28 cellular contexts compared by ENCODE assay signal in genomic region chr11:20277014-20277413, GRCh38.
"Had no signal": no experiment of that assay in that cellular context is flagged by ENCODE, and none has a peak within 500 bp of the region (broad histone marks: within the 10 kb centered on the region; RNA-seq: fewer than 3 reads in every experiment).

No MANE protein-coding gene starts in this region.

- H3K4me1 Mint-ChIP-seq: activated CD4-positive, alpha-beta T cell treated with anti-CD3 and anti-CD28 coated beads, Interleukin-2, amount 10 ng/mL, durations not matched to agents 24 days and 14 days; activated naive CD4-positive, alpha-beta T cell treated with anti-CD3 and anti-CD28 coated beads, Interleukin-2, amount 50 U/mL, for 24 hours had no signal

- H3K4me3 Mint-ChIP-seq: activated CD4-positive, alpha-beta T cell treated with anti-CD3 and anti-CD28 coated beads, Interleukin-2, amount 10 ng/mL, durations not matched to agents 24 days and 14 days; activated CD8-positive, alpha-beta T cell treated with anti-CD3 and anti-CD28 coated beads, Interleukin-2, amount 10 ng/mL, durations not matched to agents 7 days and 5 days; activated naive CD4-positive, alpha-beta T cell treated with anti-CD3 and anti-CD28 coated beads, Interleukin-2, amount 50 U/mL, for 24 hours; activated naive CD8-positive, alpha-beta T cell treated with anti-CD3 and anti-CD28 coated beads, Interleukin-2, amount 10 ng/mL, durations not matched to agents 7 days and 5 days; activated T-cell treated with anti-CD3 and anti-CD28 coated beads, Interleukin-2, amount 50 U/mL, for 24 hours; T-helper 1 cell treated with Interleukin-12 subunit alpha and Interleukin-12 subunit beta and Interleukin-4 antibody, amounts not matched to agents 30 μg/mL and 1 μg/mL, for 36 hours; T-helper 2 cell treated with Interferon-gamma antibody and Interleukin-4, amounts not matched to agents 5 μg/mL and 100 μg/mL, for 36 hours had no signal

- H3K27ac Mint-ChIP-seq: activated CD4-positive, alpha-beta T cell treated with anti-CD3 and anti-CD28 coated beads, Interleukin-2, amount 10 ng/mL, durations not matched to agents 24 days and 14 days; activated CD8-positive, alpha-beta T cell treated with anti-CD3 and anti-CD28 coated beads, Interleukin-2, amount 10 ng/mL, durations not matched to agents 7 days and 5 days; activated naive CD4-positive, alpha-beta T cell treated with anti-CD3 and anti-CD28 coated beads, Interleukin-2, amount 50 U/mL, for 24 hours; activated naive CD8-positive, alpha-beta T cell treated with anti-CD3 and anti-CD28 coated beads, Interleukin-2, amount 10 ng/mL, durations not matched to agents 7 days and 5 days; activated T-cell treated with anti-CD3 and anti-CD28 coated beads, Interleukin-2, amount 50 U/mL, for 24 hours; activated T-helper 2 cell treated with anti-CD3 and anti-CD28 coated beads, Interferon-gamma antibody, Interleukin-2, Interleukin-4, amounts not matched to agents 10 μg/mL and 5 μg/mL and 100 μg/mL, durations not matched to agents 14 hours and 24 hours and 36 hours; T-helper 1 cell treated with Interleukin-12 subunit alpha and Interleukin-12 subunit beta and Interleukin-4 antibody, amounts not matched to agents 30 μg/mL and 1 μg/mL, for 36 hours; T-helper 2 cell treated with Interferon-gamma antibody and Interleukin-4, amounts not matched to agents 5 μg/mL and 100 μg/mL, for 36 hours had no signal

- H3K4me3 ChIP-seq: ascending aorta, K562, PC-9, SK-N-MC had no signal

- H3K36me3 Mint-ChIP-seq: activated naive CD4-positive, alpha-beta T cell treated with anti-CD3 and anti-CD28 coated beads, Interleukin-2, amount 50 U/mL, for 24 hours; activated naive CD8-positive, alpha-beta T cell treated with anti-CD3 and anti-CD28 coated beads, Interleukin-2, amount 10 ng/mL, durations not matched to agents 7 days and 5 days had no signal

- H3K36me3 ChIP-seq: ascending aorta had no signal

- H3K9me3 ChIP-seq: ascending aorta had no signal

- H3K9me3 Mint-ChIP-seq: activated CD4-positive, alpha-beta T cell treated with anti-CD3 and anti-CD28 coated beads, Interleukin-2, amount 10 ng/mL, durations not matched to agents 24 days and 14 days; activated naive CD4-positive, alpha-beta T cell treated with anti-CD3 and anti-CD28 coated beads, Interleukin-2, amount 50 U/mL, for 24 hours; activated naive CD8-positive, alpha-beta T cell treated with anti-CD3 and anti-CD28 coated beads, Interleukin-2, amount 10 ng/mL, durations not matched to agents 7 days and 5 days; activated T-cell treated with anti-CD3 and anti-CD28 coated beads, Interleukin-2, amount 50 U/mL, for 24 hours; activated T-helper 2 cell treated with anti-CD3 and anti-CD28 coated beads, Interferon-gamma antibody, Interleukin-2, Interleukin-4, amounts not matched to agents 10 μg/mL and 5 μg/mL and 100 μg/mL, durations not matched to agents 14 hours and 24 hours and 36 hours; T-helper 1 cell treated with Interleukin-12 subunit alpha and Interleukin-12 subunit beta and Interleukin-4 antibody, amounts not matched to agents 30 μg/mL and 1 μg/mL, for 36 hours; T-helper 2 cell treated with Interferon-gamma antibody and Interleukin-4, amounts not matched to agents 5 μg/mL and 100 μg/mL, for 36 hours had no signal

- ATAC-seq: activated CD8-positive, alpha-beta T cell treated with anti-CD3 and anti-CD28 coated beads, Interleukin-2, amount 10 ng/mL, durations not matched to agents 7 days and 5 days; K562 had no signal

- H3K27ac ChIP-seq: ascending aorta, PC-9, SK-N-MC had no signal

- DNase-seq: activated CD4-positive, alpha-beta T cell treated with anti-CD3 and anti-CD28 coated beads, Interleukin-2, amount 10 ng/mL, durations not matched to agents 24 days and 14 days; activated CD4-positive, alpha-beta T cell treated with anti-CD3 and anti-CD28 coated beads, Interleukin-2, amount 50 U/mL, for 48 hours; activated CD8-positive, alpha-beta T cell treated with anti-CD3 and anti-CD28 coated beads, Interleukin-2, amount 10 ng/mL, durations not matched to agents 7 days and 5 days; activated gamma-delta T cell; activated naive CD4-positive, alpha-beta T cell treated with Interleukin-2 at 50 U/mL for 16 hours; activated naive CD8-positive, alpha-beta T cell treated with anti-CD3 and anti-CD28 coated beads, Interleukin-2, amount 10 ng/mL, durations not matched to agents 7 days and 5 days; activated T-cell treated with anti-CD3 and anti-CD28 coated beads, Interleukin-2, amount 50 U/mL, for 24 hours; amygdala; NCI-H1092 treated with DMSO at 0.1 percent for 48 hours; NCI-H1417; NCI-H146; NCI-H187; NCI-H2029 treated with DMSO at 0.1 percent for 48 hours; NCI-H2107; NCI-H2171; NCI-H510A; NCI-H526; NCI-H748 treated with DMSO at 0.1 percent for 48 hours; NK-92 treated with Interleukin-12 subunit alpha and Interleukin-12 subunit beta, amount 100 ng/mL, for 24 hours; PC-9; Right ventricle myocardium superior had no signal

- H3K4me1 ChIP-seq: ascending aorta had no signal

- H3K27me3 ChIP-seq: ascending aorta had no signal
